Comparison of ENCODE assay signal across 2 cellular contexts in the genomic region with DNA sequence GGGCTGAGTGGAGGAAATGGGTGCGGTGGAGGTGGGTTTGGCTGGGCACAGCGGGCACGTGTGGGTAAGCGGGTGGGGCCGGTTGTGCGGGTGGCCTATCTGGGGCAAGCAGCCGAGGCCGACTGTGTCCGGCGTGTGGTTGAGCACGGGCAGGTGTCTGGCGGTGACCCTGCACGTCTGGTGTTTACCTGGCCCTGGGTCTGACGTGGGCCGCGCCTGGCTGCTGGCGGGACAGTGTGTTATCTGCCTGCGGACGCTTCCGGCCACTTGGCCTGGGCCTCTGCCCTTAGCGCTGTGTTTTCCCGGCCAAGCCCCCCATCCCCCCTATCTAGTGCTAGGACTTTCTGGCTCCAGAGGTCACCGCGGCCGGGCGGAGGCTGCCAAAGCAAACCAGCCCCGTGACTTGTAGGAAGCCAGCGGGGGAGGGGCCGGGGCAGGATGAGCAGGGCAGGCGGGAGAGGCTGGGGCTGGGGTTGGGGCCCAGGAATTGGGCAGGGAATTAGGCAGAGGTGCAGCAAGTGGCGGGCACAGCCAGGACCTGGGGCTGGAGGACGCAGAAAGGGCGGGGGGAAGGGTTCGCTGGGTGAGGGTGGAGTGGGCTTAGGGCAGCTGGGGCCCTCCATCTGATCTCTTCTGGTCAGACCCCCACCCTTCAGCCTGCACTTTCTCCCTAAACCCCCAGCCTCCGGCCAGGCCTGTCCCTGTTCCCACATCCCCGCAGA.
TF ChIP-seq lines count a peak whose summit lies in the region.

No MANE protein-coding gene starts in this region.

TF ChIP-seq in PFSK-1, 5 proteins besides CTCF, POLR2A, EP300 and RAD21:
- TF ChIP-seq FOXP2 (optimal IDR thresholded peaks at IDR 0.05; ENCODE audit: borderline replicate concordance, extremely low read depth, extremely low read length, insufficient read depth) (peak; percentile 98), TAF1 (IDR thresholded peaks at IDR 0.05; ENCODE audit: borderline replicate concordance, insufficient read depth, low read length) (no peak), POLR2AphosphoS5 (IDR thresholded peaks at IDR 0.05; ENCODE audit: low read depth, low read length) (no peak)
- TF ChIP-seq, protein P1, sequence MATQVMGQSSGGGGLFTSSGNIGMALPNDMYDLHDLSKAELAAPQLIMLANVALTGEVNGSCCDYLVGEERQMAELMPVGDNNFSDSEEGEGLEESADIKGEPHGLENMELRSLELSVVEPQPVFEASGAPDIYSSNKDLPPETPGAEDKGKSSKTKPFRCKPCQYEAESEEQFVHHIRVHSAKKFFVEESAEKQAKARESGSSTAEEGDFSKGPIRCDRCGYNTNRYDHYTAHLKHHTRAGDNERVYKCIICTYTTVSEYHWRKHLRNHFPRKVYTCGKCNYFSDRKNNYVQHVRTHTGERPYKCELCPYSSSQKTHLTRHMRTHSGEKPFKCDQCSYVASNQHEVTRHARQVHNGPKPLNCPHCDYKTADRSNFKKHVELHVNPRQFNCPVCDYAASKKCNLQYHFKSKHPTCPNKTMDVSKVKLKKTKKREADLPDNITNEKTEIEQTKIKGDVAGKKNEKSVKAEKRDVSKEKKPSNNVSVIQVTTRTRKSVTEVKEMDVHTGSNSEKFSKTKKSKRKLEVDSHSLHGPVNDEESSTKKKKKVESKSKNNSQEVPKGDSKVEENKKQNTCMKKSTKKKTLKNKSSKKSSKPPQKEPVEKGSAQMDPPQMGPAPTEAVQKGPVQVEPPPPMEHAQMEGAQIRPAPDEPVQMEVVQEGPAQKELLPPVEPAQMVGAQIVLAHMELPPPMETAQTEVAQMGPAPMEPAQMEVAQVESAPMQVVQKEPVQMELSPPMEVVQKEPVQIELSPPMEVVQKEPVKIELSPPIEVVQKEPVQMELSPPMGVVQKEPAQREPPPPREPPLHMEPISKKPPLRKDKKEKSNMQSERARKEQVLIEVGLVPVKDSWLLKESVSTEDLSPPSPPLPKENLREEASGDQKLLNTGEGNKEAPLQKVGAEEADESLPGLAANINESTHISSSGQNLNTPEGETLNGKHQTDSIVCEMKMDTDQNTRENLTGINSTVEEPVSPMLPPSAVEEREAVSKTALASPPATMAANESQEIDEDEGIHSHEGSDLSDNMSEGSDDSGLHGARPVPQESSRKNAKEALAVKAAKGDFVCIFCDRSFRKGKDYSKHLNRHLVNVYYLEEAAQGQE (IDR thresholded peaks at IDR 0.05; ENCODE audit: insufficient read depth in 1 of 2, low read depth in 2 of 2, low read length in 2 of 2) = no peak

TF ChIP-seq in H1, 55 proteins besides CTCF, POLR2A, EP300 and RAD21:
- TF ChIP-seq JUN (IDR thresholded peaks at IDR 0.05; ENCODE audit: low read depth, low read length) (no peak), NRF1 (IDR thresholded peaks at IDR 0.05; ENCODE audit: low read depth, low read length) (no peak), CHD1 (IDR thresholded peaks at IDR 0.05; ENCODE audit: low read depth, low read length) (no peak), CBX5 (IDR thresholded peaks at IDR 0.05; ENCODE audit: low read depth, low read length) (no peak), CREB1 (IDR thresholded peaks at IDR 0.05) (no peak), ASH2L (IDR thresholded peaks at IDR 0.05; ENCODE audit: low read length) (peak; percentile 79), HDAC6 (IDR thresholded peaks at IDR 0.05; ENCODE audit: low read depth, low read length) (no peak), RNF2 (IDR thresholded peaks at IDR 0.05; ENCODE audit: borderline replicate concordance, low read depth, low read length, missing control alignments, poor library complexity, severe bottlenecking) (no peak), TCF12 (IDR thresholded peaks at IDR 0.05; ENCODE audit: low read depth, low read length) (no peak), NANOG (IDR thresholded peaks at IDR 0.05; ENCODE audit: insufficient read depth, low read depth, low read length, poor library complexity, severe bottlenecking) (no peak), BCL11A (IDR thresholded peaks at IDR 0.05; ENCODE audit: low read depth in 2 of 2, low read length in 2 of 2) (no peak), YY1 (IDR thresholded peaks at IDR 0.05; ENCODE audit: low read depth, low read length) (peak; percentile 23; the same call in 1 of the 2 replicates), GTF2F1 (IDR thresholded peaks at IDR 0.05; ENCODE audit: borderline replicate concordance, low read depth, low read length) (no peak), POLR2AphosphoS5 (IDR thresholded peaks at IDR 0.05; ENCODE audit: low read depth, low read length) (0 out of 2 replicates have a peak, but pooled peaks have one; percentile 40), RBBP5 (IDR thresholded peaks at IDR 0.05; ENCODE audit: borderline replicate concordance, low read depth, low read length) (peak; percentile 93; the same call in 1 of the 2 replicates), HDAC2 (IDR thresholded peaks at IDR 0.05; ENCODE audit: borderline replicate concordance in 1 of 2, low read depth in 2 of 2, low read length in 2 of 2) (no peak), CTBP2 (IDR thresholded peaks at IDR 0.05; ENCODE audit: borderline replicate concordance, insufficient read depth, insufficient read length, low read length) (no peak), POU5F1 (IDR thresholded peaks at IDR 0.05; ENCODE audit: low read depth, low read length) (no peak), CEBPB (IDR thresholded peaks at IDR 0.05; ENCODE audit: low read depth, low read length) (no peak), EGR1 (IDR thresholded peaks at IDR 0.05; ENCODE audit: borderline replicate concordance, low read depth, low read length) (no peak), JUND (IDR thresholded peaks at IDR 0.05; ENCODE audit: low read length) (no peak), SIN3A (conservative IDR thresholded peaks at IDR 0.05 in 1 of 2, IDR thresholded peaks at IDR 0.05 in 1 of 2; ENCODE audit: low read depth in 1 of 2, low read length in 2 of 2) (peak in 1 of 2 experiments; percentile 63; a peak in 2 of 4 replicates), SUZ12 (IDR thresholded peaks at IDR 0.05; ENCODE audit: low read length) (no peak), SAP30 (IDR thresholded peaks at IDR 0.05; ENCODE audit: insufficient read depth, insufficient replicate concordance, low read length) (no peak), CHD2 (IDR thresholded peaks at IDR 0.05; ENCODE audit: low read length) (no peak), SRF (IDR thresholded peaks at IDR 0.05; ENCODE audit: low read depth, low read length) (no peak), ZNF274 (IDR thresholded peaks at IDR 0.05; ENCODE audit: borderline replicate concordance, extremely low read depth, low read length) (no peak), TAF7 (optimal IDR thresholded peaks at IDR 0.05; ENCODE audit: borderline replicate concordance, low read depth, low read length) (peak; percentile 27), TAF1 (IDR thresholded peaks at IDR 0.05; ENCODE audit: low read depth, low read length) (0 out of 2 replicates have a peak, but pooled peaks have one; percentile 47), RXRA (IDR thresholded peaks at IDR 0.05; ENCODE audit: insufficient read depth, low read depth, low read length) (no peak), SIX5 (IDR thresholded peaks at IDR 0.05; ENCODE audit: low read depth, low read length) (no peak), EZH2 (IDR thresholded peaks at IDR 0.05; ENCODE audit: low read depth, low read length, severe bottlenecking) (no peak)
- TF ChIP-seq, protein P2, sequence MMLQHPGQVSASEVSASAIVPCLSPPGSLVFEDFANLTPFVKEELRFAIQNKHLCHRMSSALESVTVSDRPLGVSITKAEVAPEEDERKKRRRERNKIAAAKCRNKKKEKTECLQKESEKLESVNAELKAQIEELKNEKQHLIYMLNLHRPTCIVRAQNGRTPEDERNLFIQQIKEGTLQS (IDR thresholded peaks at IDR 0.05; ENCODE audit: insufficient read depth, low read depth, low read length) = no peak
- TF ChIP-seq, protein P3, sequence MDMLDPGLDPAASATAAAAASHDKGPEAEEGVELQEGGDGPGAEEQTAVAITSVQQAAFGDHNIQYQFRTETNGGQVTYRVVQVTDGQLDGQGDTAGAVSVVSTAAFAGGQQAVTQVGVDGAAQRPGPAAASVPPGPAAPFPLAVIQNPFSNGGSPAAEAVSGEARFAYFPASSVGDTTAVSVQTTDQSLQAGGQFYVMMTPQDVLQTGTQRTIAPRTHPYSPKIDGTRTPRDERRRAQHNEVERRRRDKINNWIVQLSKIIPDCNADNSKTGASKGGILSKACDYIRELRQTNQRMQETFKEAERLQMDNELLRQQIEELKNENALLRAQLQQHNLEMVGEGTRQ (IDR thresholded peaks at IDR 0.05; ENCODE audit: low read length) = no peak
- TF ChIP-seq, protein P4, sequence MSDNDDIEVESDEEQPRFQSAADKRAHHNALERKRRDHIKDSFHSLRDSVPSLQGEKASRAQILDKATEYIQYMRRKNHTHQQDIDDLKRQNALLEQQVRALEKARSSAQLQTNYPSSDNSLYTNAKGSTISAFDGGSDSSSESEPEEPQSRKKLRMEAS (IDR thresholded peaks at IDR 0.05) = no peak; the same call in 1 of the 2 replicates
- TF ChIP-seq, protein P5, sequence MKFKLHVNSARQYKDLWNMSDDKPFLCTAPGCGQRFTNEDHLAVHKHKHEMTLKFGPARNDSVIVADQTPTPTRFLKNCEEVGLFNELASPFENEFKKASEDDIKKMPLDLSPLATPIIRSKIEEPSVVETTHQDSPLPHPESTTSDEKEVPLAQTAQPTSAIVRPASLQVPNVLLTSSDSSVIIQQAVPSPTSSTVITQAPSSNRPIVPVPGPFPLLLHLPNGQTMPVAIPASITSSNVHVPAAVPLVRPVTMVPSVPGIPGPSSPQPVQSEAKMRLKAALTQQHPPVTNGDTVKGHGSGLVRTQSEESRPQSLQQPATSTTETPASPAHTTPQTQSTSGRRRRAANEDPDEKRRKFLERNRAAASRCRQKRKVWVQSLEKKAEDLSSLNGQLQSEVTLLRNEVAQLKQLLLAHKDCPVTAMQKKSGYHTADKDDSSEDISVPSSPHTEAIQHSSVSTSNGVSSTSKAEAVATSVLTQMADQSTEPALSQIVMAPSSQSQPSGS (IDR thresholded peaks at IDR 0.05; ENCODE audit: low read length) = no peak
